Comparison of ENCODE assay signal across 11 cellular contexts in genomic region chr18:36104749-36105148, GRCh38.
"Had no signal": no experiment of that assay in that cellular context is flagged by ENCODE, and none has a peak within 500 bp of the region (broad histone marks: within the 10 kb centered on the region; RNA-seq: fewer than 3 reads in every experiment).

No MANE protein-coding gene starts in this region.

- H3K4me1 ChIP-seq: HAP-1 had no signal

- H2AFZ ChIP-seq: GM23248, GM23338 had no signal

- H3K27ac ChIP-seq: GM23248 had no signal

- DNase-seq: GM23248, GOT3, H7, H9, HCEC 1CT, HFFc6 had no signal

- H3K4me2 ChIP-seq: GM23338 had no signal

- H3K9ac ChIP-seq: GM23248 had no signal

- H3K4me3 ChIP-seq: GM23248, GM23338, HAP-1 had no signal

- ATAC-seq: GM23338, HCT116 had no signal

- FAIRE-seq: H1, H54 had no signal
